Comparison of ENCODE assay signal across 26 cellular contexts in genomic region chr14:82052778-82053177, GRCh38.
DNase-seq lines count a peak whose midpoint lies in the region; ATAC-seq and TF ChIP-seq lines count a peak whose summit lies in the region.
"Had no signal": no experiment of that assay in that cellular context is flagged by ENCODE, and none has a peak within 500 bp of the region (broad histone marks: within the 10 kb centered on the region; RNA-seq: fewer than 3 reads in every experiment).

No MANE protein-coding gene starts in this region.

- no peaks in the 10 kb centered on the region for H3K4me1 ChIP-seq in DND-41 (ENCODE audit: insufficient read depth, low read length)
- no peaks in the 10 kb centered on the region for H3K4me1 ChIP-seq in OCI-LY7 (ENCODE audit: insufficient read depth, low read length, poor library complexity, severe bottlenecking)
- H3K4me1 ChIP-seq: BE2C, SJCRH30 had no signal

- no peaks in the 10 kb centered on the region for H3K9me2 ChIP-seq in OCI-LY7 (ENCODE audit: insufficient read depth, low read length)

- H3K4me2 ChIP-seq in DND-41 (ENCODE audit: insufficient read depth, low read length) = no peak overlapping the region
- no peak overlapping the region for H3K4me2 ChIP-seq in OCI-LY7 (ENCODE audit: low read length)
- H3K4me2 ChIP-seq: KMS-11 had no signal

- H3K27me3 ChIP-seq in DND-41 (ENCODE audit: insufficient read depth, low read length, poor library complexity) = no peaks in the 10 kb centered on the region
- H3K27me3 ChIP-seq: BE2C, SJCRH30 had no signal

- H3K27me3 Mint-ChIP-seq in WTC11 (ENCODE audit: low read depth) = no peaks in the 10 kb centered on the region
- H3K27me3 Mint-ChIP-seq: CD8-positive, alpha-beta memory T cell; IgD-negative memory B cell; T-helper 17 cell had no signal

- H3K79me2 ChIP-seq in DND-41 (ENCODE audit: insufficient read depth, low read length) = no peaks in the 10 kb centered on the region
- no peaks in the 10 kb centered on the region for H3K79me2 ChIP-seq in OCI-LY7 (ENCODE audit: insufficient read depth, low read depth, low read length)

- CTCF ChIA-PET in OCI-LY7 (lab: Charles Lee; ENCODE audit: unreplicated experiment) = no interaction called here
- CTCF ChIA-PET in WTC11 (lab: Charles Lee) = no interaction called here

- H3K4me3 ChIP-seq in DND-41 (ENCODE audit: low read depth in 1 of 2, low read length in 2 of 2) (no peak overlapping the region), OCI-LY7 (ENCODE audit: low read depth, low read length, poor library complexity, severe bottlenecking) (no peak overlapping the region)
- H3K4me3 ChIP-seq: SJCRH30 had no signal

- H4K20me1 ChIP-seq in DND-41 (ENCODE audit: insufficient read depth, low read length) (no peaks in the 10 kb centered on the region), OCI-LY7 (ENCODE audit: insufficient read depth, low read length) (no peaks in the 10 kb centered on the region)

- intact Hi-C loops in OCI-LY7 (cut with micrococcal nuclease; ENCODE audit: unreplicated experiment) = no loop called here

- H3K36me3 ChIP-seq in DND-41 (ENCODE audit: insufficient read depth, low read length) (no peaks in the 10 kb centered on the region), OCI-LY7 (ENCODE audit: insufficient read depth, low read length) (no peaks in the 10 kb centered on the region)
- H3K36me3 ChIP-seq: BE2C, SJCRH30 had no signal

- H3K9me3 Mint-ChIP-seq in WTC11 = no peaks in the 10 kb centered on the region

- ATAC-seq in DND-41 (ENCODE audit: insufficient read depth, low read depth) (no peak), WTC11 (no peak), GM21423 (IDR thresholded peaks at IDR 0.05; ENCODE audit: unreplicated experiment) (no peak)
- ATAC-seq: HCT116, Panc1, SK-N-SH treated with all-trans-retinoic acid at 6 μM for 48 hours, T-helper 17 cell had no signal

- no peak overlapping the region for H3K27ac ChIP-seq in DND-41 (ENCODE audit: low read length)
- H3K27ac ChIP-seq in OCI-LY7 (ENCODE audit: low read depth, low read length, poor library complexity, severe bottlenecking) = no peak overlapping the region
- H3K27ac ChIP-seq: 22Rv1, KMS-11, SJCRH30 had no signal

- POLR2A ChIA-PET in OCI-LY7 (lab: Charles Lee) = no interaction called here
- POLR2A ChIA-PET in WTC11 (lab: Charles Lee) = no interaction called here

- peaks cover 8% of the 10 kb centered on the region for H3K4me1 Mint-ChIP-seq in WTC11
- H3K4me1 Mint-ChIP-seq: CD8-positive, alpha-beta memory T cell; T-helper 17 cell had no signal

- no TSS peak for BruUV-seq in OCI-LY7 (replicated peaks; lab: Mats Ljungman, UMichigan)

- H3K36me3 Mint-ChIP-seq in WTC11 = no peaks in the 10 kb centered on the region
- H3K36me3 Mint-ChIP-seq: CD14-positive monocyte; CD8-positive, alpha-beta memory T cell; IgD-negative memory B cell had no signal

- peak; percentile 21 for DNase-seq in DMS53 (lab: John Stamatoyannopoulos, UW)
- no peak for DNase-seq in DMS53 treated with DMSO at 0.1 percent for 48 hours (lab: John Stamatoyannopoulos, UW; ENCODE audit: unreplicated experiment)
- DNase-seq in DND-41 = no peak
- DNase-seq in NCI-H146 treated with DMSO at 0.1 percent for 48 hours (lab: John Stamatoyannopoulos, UW; ENCODE audit: unreplicated experiment) = peak; percentile 5
- DNase-seq in OCI-LY7 (ENCODE audit: low spot score) = no peak
- DNase-seq in NCI-H187 treated with DMSO at 0.1 percent for 48 hours (lab: John Stamatoyannopoulos, UW) = no peak
- no peak for DNase-seq in WTC11 (ENCODE audit: low spot score)
- DNase-seq: BE2C; CD8-positive, alpha-beta memory T cell; NCI-H1092; NCI-H1436 treated with DMSO at 0.1 percent for 48 hours; NCI-H2029 treated with DMSO at 0.1 percent for 48 hours; NCI-H226; NCI-H510A; NCI-H774; SJCRH30; T-helper 17 cell; T1000 had no signal

- H3K27ac Mint-ChIP-seq in WTC11 = no peak overlapping the region
- H3K27ac Mint-ChIP-seq: CD14-positive monocyte; CD8-positive, alpha-beta memory T cell; IgD-negative memory B cell; T-helper 17 cell had no signal

- no peak overlapping the region for H3K9ac ChIP-seq in DND-41 (ENCODE audit: low read depth, low read length)
- H3K9ac ChIP-seq: KMS-11 had no signal

- H2AFZ ChIP-seq in DND-41 (ENCODE audit: low read depth, low read length) = no peak overlapping the region
- H2AFZ ChIP-seq in OCI-LY7 (ENCODE audit: low read length) = no peak overlapping the region

- peak; percentile 3 for TF ChIP-seq CTCF in DND-41 (IDR thresholded peaks at IDR 0.05; ENCODE audit: borderline replicate concordance, extremely low read depth, low read length, poor library complexity, severe bottlenecking)
- TF ChIP-seq CTCF in OCI-LY7 (conservative IDR thresholded peaks at IDR 0.05; ENCODE audit: low read length) = 0 out of 2 replicates have a peak, but pooled peaks have one; percentile 17
- no peak for TF ChIP-seq CTCF in WTC11 (IDR thresholded peaks at IDR 0.05)

- no peaks in the 10 kb centered on the region for H3K9me3 ChIP-seq in DND-41 (ENCODE audit: insufficient read depth, low read length, severe bottlenecking)
- no peaks in the 10 kb centered on the region for H3K9me3 ChIP-seq in OCI-LY7 (ENCODE audit: low read length)
- H3K9me3 ChIP-seq: BE2C, SJCRH30 had no signal

- no peak overlapping the region for H3K4me3 Mint-ChIP-seq in WTC11
- H3K4me3 Mint-ChIP-seq: CD14-positive monocyte; CD8-positive, alpha-beta memory T cell; IgD-negative memory B cell; T-helper 17 cell had no signal

TF ChIP-seq in WTC11, 78 proteins besides CTCF, POLR2A, EP300 and RAD21:
- TF ChIP-seq ZNF232 (CRISPR knock-in tag; IDR thresholded peaks at IDR 0.05) = no peak

Comparison
In these comparisons a context has a peak if more than half of its experiments do, and no peak if none do; other contexts are left out.
1. DNase-seq: peak in DMS53 (single experiment) and NCI-H146 treated with DMSO at 0.1 percent for 48 hours (single experiment); none in DMS53 treated with DMSO at 0.1 percent for 48 hours (single experiment), DND-41 (single experiment), OCI-LY7 (single experiment), NCI-H187 treated with DMSO at 0.1 percent for 48 hours (single experiment) and WTC11 (single experiment).